Comparison of ENCODE assay signal across 10 cellular contexts in genomic region chr2:43106767-43107527, GRCh38.
DNase-seq lines count a peak whose midpoint lies in the region; ATAC-seq and TF ChIP-seq lines count a peak whose summit lies in the region.
"Had no signal": no experiment of that assay in that cellular context is flagged by ENCODE, and none has a peak within 500 bp of the region (broad histone marks: within the 10 kb centered on the region; RNA-seq: fewer than 3 reads in every experiment).

No MANE protein-coding gene starts in this region.

- H3K4me1 ChIP-seq in GM23338 (ENCODE audit: insufficient read depth) (peaks cover 15% of the 10 kb centered on the region), stomach smooth muscle (ENCODE audit: control insufficient read depth, insufficient read depth, low read length) (peaks cover 45% of the 10 kb centered on the region)

- H3K9me3 Mint-ChIP-seq in GM23338: peaks cover 3% of the 10 kb centered on the region; the same call in 1 of the 3 replicates
- peaks cover 0 to 5% (median 5%) of the 10 kb centered on the region in 3 donors for H3K9me3 Mint-ChIP-seq in T-cell
- H3K9me3 Mint-ChIP-seq in activated T-cell treated with anti-CD3 and anti-CD28 coated beads, Interleukin-2, amount 50 U/mL, for 4 hours: peaks cover 4% of the 10 kb centered on the region

- POLR2A ChIA-PET in T-cell (lab: Charles Lee): no interaction called here

- no peaks in the 10 kb centered on the region for H4K20me1 ChIP-seq in GM23338 (replicated peaks; ENCODE audit: insufficient read depth)

- peaks cover 27% of the 10 kb centered on the region for H3K4me1 Mint-ChIP-seq in GM23338
- peaks cover 3 to 33% (median 27%) of the 10 kb centered on the region in 3 donors for H3K4me1 Mint-ChIP-seq in T-cell
- H3K4me1 Mint-ChIP-seq in activated T-cell treated with anti-CD3 and anti-CD28 coated beads, Interleukin-2, amount 50 U/mL, for 4 hours (ENCODE audit: low read depth): peaks cover 9% of the 10 kb centered on the region

- peak overlapping the region; percentile 52; the same call in 1 of the 2 replicates for H2AFZ ChIP-seq in GM23338

- CTCF ChIA-PET in T-cell (lab: Charles Lee): no interaction called here

- no peak for DNase-seq in GM23338 (ENCODE audit: low spot score)
- DNase-seq in T1000 (lab: John Stamatoyannopoulos, UW): peak; percentile 27
- no peak for DNase-seq in activated CD8-positive, alpha-beta memory T cell treated with anti-CD3 and anti-CD28 coated beads, Interleukin-2, amount 50 U/mL, for 4 hours
- DNase-seq in T-cell: no peak
- DNase-seq in activated T-cell treated with anti-CD3 and anti-CD28 coated beads, Interleukin-2, amount 50 U/mL, for 4 hours: no peak
- DNase-seq in kidney glomerular epithelial cell (lab: John Stamatoyannopoulos, UW): no peak
- DNase-seq: NCI-H526 had no signal

- H3K27me3 Mint-ChIP-seq in GM23338 (ENCODE audit: insufficient read depth, low read depth, poor library complexity): peaks cover 16% of the 10 kb centered on the region
- H3K27me3 Mint-ChIP-seq in T-cell: no peaks in the 10 kb centered on the region
- no peaks in the 10 kb centered on the region for H3K27me3 Mint-ChIP-seq in activated T-cell treated with anti-CD3 and anti-CD28 coated beads, Interleukin-2, amount 50 U/mL, for 4 hours (ENCODE audit: low read depth)

- no peak overlapping the region for H3K4me3 ChIP-seq in GM23338
- peak overlapping the region in 1 of 2 donors; percentile 15 for H3K4me3 ChIP-seq in stomach smooth muscle (ENCODE audit: low read length in 2 of 2)

- H3K79me2 ChIP-seq in GM23338 (replicated peaks; ENCODE audit: insufficient read depth): no peaks in the 10 kb centered on the region

- no peaks in the 10 kb centered on the region for H3K9me3 ChIP-seq in stomach smooth muscle (ENCODE audit: control insufficient read depth in 2 of 2, low read length in 2 of 2)

- ATAC-seq in GM23338 (no peak), T-cell (replicated peaks in 1 of 4) (no peak)
- ATAC-seq in activated T-cell treated with anti-CD3 and anti-CD28 coated beads, Interleukin-2, amount 50 U/mL, for 4 hours: no peak
- ATAC-seq: activated naive CD4-positive, alpha-beta T cell treated with anti-CD3 and anti-CD28 coated beads, Interleukin-2, amount 50 U/mL, for 72 hours had no signal

- H3K27ac ChIP-seq in GM23338 (ENCODE audit: low read depth): no peak overlapping the region
- peak overlapping the region; percentile 60 for H3K27ac ChIP-seq in layer of hippocampus (ENCODE audit: low read depth, low read length)
- H3K27ac ChIP-seq in stomach smooth muscle (ENCODE audit: low read length): peak overlapping the region; percentile 62

- H3K9ac ChIP-seq in stomach smooth muscle (ENCODE audit: low read length in 2 of 2): no peak overlapping the region

- H3K36me3 ChIP-seq in GM23338 (ENCODE audit: insufficient read depth) (no peaks in the 10 kb centered on the region), stomach smooth muscle (ENCODE audit: control insufficient read depth in 2 of 2, insufficient read depth in 2 of 2, low read length in 2 of 2) (no peaks in the 10 kb centered on the region)

- H3F3A ChIP-seq in GM23338 (replicated peaks; ENCODE audit: low read depth): no peaks in the 10 kb centered on the region

- H3K36me3 Mint-ChIP-seq in GM23338 (ENCODE audit: low read depth) (no peaks in the 10 kb centered on the region; the same call in 2 of the 3 replicates), T-cell (peaks cover 10% of the 10 kb centered on the region)
- H3K36me3 Mint-ChIP-seq in activated T-cell treated with anti-CD3 and anti-CD28 coated beads, Interleukin-2, amount 50 U/mL, for 4 hours (ENCODE audit: insufficient read depth): no peaks in the 10 kb centered on the region

- no peak overlapping the region for H3K4me2 ChIP-seq in GM23338

- no peak for TF ChIP-seq CTCF in GM23338 (conservative IDR thresholded peaks at IDR 0.05; ENCODE audit: low read depth in 2 of 2)

- H3K27ac Mint-ChIP-seq in GM23338: no peak overlapping the region
- peak overlapping the region in 1 of 2 donors; percentile 59 for H3K27ac Mint-ChIP-seq in T-cell

- no peak overlapping the region for H3K4me3 Mint-ChIP-seq in GM23338
- no peak overlapping the region for H3K4me3 Mint-ChIP-seq in T-cell
- H3K4me3 Mint-ChIP-seq in activated T-cell treated with anti-CD3 and anti-CD28 coated beads, Interleukin-2, amount 50 U/mL, for 4 hours: no peak overlapping the region

- H3K27me3 ChIP-seq in GM23338 (ENCODE audit: insufficient read depth): no peaks in the 10 kb centered on the region
- H3K27me3 ChIP-seq in layer of hippocampus (ENCODE audit: control insufficient read depth, insufficient read depth, low read length): no peaks in the 10 kb centered on the region
- no peaks in the 10 kb centered on the region for H3K27me3 ChIP-seq in stomach smooth muscle (ENCODE audit: control insufficient read depth in 1 of 2, insufficient read depth in 2 of 2, low read length in 2 of 2)

- no peaks in the 10 kb centered on the region for H3K9me2 ChIP-seq in GM23338 (ENCODE audit: insufficient read depth)

TF ChIP-seq in GM23338, 12 proteins besides CTCF, POLR2A, EP300 and RAD21:
- TF ChIP-seq CREB1 (CRISPR knock-in tag; IDR thresholded peaks at IDR 0.05; ENCODE audit: low read depth) (no peak), POLR2AphosphoS5 (IDR thresholded peaks at IDR 0.05; ENCODE audit: low read depth) (no peak), REST (IDR thresholded peaks at IDR 0.05; ENCODE audit: unreplicated experiment) (no peak), ZNF331 (CRISPR knock-in tag; IDR thresholded peaks at IDR 0.05; ENCODE audit: low read depth) (no peak), EZH2 (IDR thresholded peaks at IDR 0.05; ENCODE audit: low read depth, unreplicated experiment) (no peak), ETS1 (IDR thresholded peaks at IDR 0.05) (no peak), JUNB (IDR thresholded peaks at IDR 0.05; ENCODE audit: unreplicated experiment) (no peak)
